28 cellular contexts compared by ENCODE assay signal in genomic region chr15:67021455-67021854, GRCh38. TPM values are rescaled to one million over a fixed set of nuclear protein-coding genes. Genes with fewer than 3 reads are reported as not detected.
DNase-seq lines count a peak whose midpoint lies in the region; ATAC-seq, FAIRE-seq and TF ChIP-seq lines count a peak whose summit lies in the region.
"Had no signal": no experiment of that assay in that cellular context is flagged by ENCODE, and none has a peak within 500 bp of the region (broad histone marks: within the 10 kb centered on the region; RNA-seq: fewer than 3 reads in every experiment).

No MANE protein-coding gene starts in this region.

- peaks cover 17% of the 10 kb centered on the region for H3K9me1 ChIP-seq in IMR-90 (ENCODE audit: insufficient read depth, low read length)

- H4K8ac ChIP-seq in IMR-90 (ENCODE audit: low read depth in 2 of 2, low read length in 2 of 2) (peak overlapping the region in 1 of 2 experiments; percentile 56; a peak in 2 of 4 replicates), H1 (ENCODE audit: extremely low read depth, insufficient read depth, low read length) (no peak overlapping the region)

- no peak overlapping the region for H2AK9ac ChIP-seq in IMR-90 (replicated peaks; ENCODE audit: low read depth, low read length, poor library complexity)

- H3K4me3 ChIP-seq in GM23338 (no peak overlapping the region), IMR-90 (ENCODE audit: insufficient read depth, low read depth, low read length) (no peak overlapping the region), H1 (ENCODE audit: extremely low read depth in 1 of 4, insufficient read depth in 2 of 4, low read depth in 3 of 4, low read length in 4 of 4) (no peak overlapping the region), uterus (no peak overlapping the region)
- H3K4me3 ChIP-seq: gastroesophageal sphincter, pancreas, upper lobe of left lung had no signal

- H3K4me1 Mint-ChIP-seq in GM23338 (peaks cover 29% of the 10 kb centered on the region), neural crest cell (peaks cover 13% of the 10 kb centered on the region)

- H3K36me3 Mint-ChIP-seq in GM23338 (ENCODE audit: low read depth) (no peaks in the 10 kb centered on the region), neural crest cell (ENCODE audit: low read depth) (no peaks in the 10 kb centered on the region)
- H3K36me3 Mint-ChIP-seq: IgD-negative memory B cell had no signal

- H3K9me3 ChIP-seq in IMR-90 (ENCODE audit: control insufficient read depth, insufficient read depth, low read length) (no peaks in the 10 kb centered on the region), H1 (ENCODE audit: insufficient read depth in 2 of 2, low read depth in 1 of 2, low read length in 1 of 2) (no peaks in the 10 kb centered on the region), uterus (no peaks in the 10 kb centered on the region)
- H3K9me3 ChIP-seq: Caco-2, gastroesophageal sphincter, pancreas, upper lobe of left lung had no signal

- BruUV-seq in IMR-90 (replicated peaks; lab: Mats Ljungman, UMichigan): no TSS peak

- H3K4me3 Mint-ChIP-seq in GM23338 (no peak overlapping the region), neural crest cell (no peak overlapping the region)
- H3K4me3 Mint-ChIP-seq: nephron had no signal

- intact Hi-C loops in IMR-90 (cut with micrococcal nuclease): no loop called here
- intact Hi-C loops in uterus (cut with DNase I; ENCODE audit: low total_unique reads): no loop called here

- dilution Hi-C loops in IMR-90 (cut with HindIII; ENCODE audit: low sequenced_read_pairs, unreplicated experiment): no loop called here

- no peak overlapping the region for H3K27ac Mint-ChIP-seq in GM23338
- peak overlapping the region; percentile 60 for H3K27ac Mint-ChIP-seq in neural crest cell (ENCODE audit: unreplicated experiment)
- H3K27ac Mint-ChIP-seq: IgD-negative memory B cell, nephron had no signal

- H2AFZ ChIP-seq in GM23338 (no peak overlapping the region), IMR-90 (replicated peaks; ENCODE audit: low read length, poor library complexity) (no peak overlapping the region), H1 (ENCODE audit: low read length) (0 out of 2 replicates have a peak overlapping the region, but pooled peaks have one; percentile 9)

- no peak for TF ChIP-seq RAD21 in IMR-90 (IDR thresholded peaks at IDR 0.05; ENCODE audit: low read length)
- TF ChIP-seq RAD21 in H1 (IDR thresholded peaks at IDR 0.05 in 1 of 2, conservative IDR thresholded peaks at IDR 0.05 in 1 of 2; ENCODE audit: low read depth in 2 of 2, low read length in 2 of 2): peak in 1 of 2 experiments; percentile 11; a peak in 1 of 4 replicates

- H3K27ac ChIP-seq in GM23338 (ENCODE audit: low read depth): no peak overlapping the region
- H3K27ac ChIP-seq in IMR-90 (ENCODE audit: insufficient read depth, low read length): no peak overlapping the region
- H3K27ac ChIP-seq in H1 (ENCODE audit: low read depth, low read length): no peak overlapping the region
- H3K27ac ChIP-seq in uterus: no peak overlapping the region
- H3K27ac ChIP-seq: C4-2B, gastroesophageal sphincter, pancreas, upper lobe of left lung had no signal

- POLR2A ChIA-PET in IMR-90 (lab: Charles Lee; ENCODE audit: unreplicated experiment): no interaction called here
- POLR2A ChIA-PET in H1 (lab: Charles Lee; ENCODE audit: partially characterized antibody): interaction anchor here (0.7 to 1.8 kb wide), 3 partner anchors 9 to 44 kb away, joined by 3 to 11 read pairs (median 5); partner anchors contain the start of gene SMAD3

- H2BK15ac ChIP-seq in IMR-90 (ENCODE audit: low read depth, low read length) (peak overlapping the region; percentile 25; the same call in 1 of the 3 replicates), H1 (ENCODE audit: low read length) (no peak overlapping the region)

- H3K27me3 Mint-ChIP-seq in GM23338 (ENCODE audit: insufficient read depth, low read depth, poor library complexity) (peaks cover 12% of the 10 kb centered on the region), neural crest cell (ENCODE audit: low read depth) (peaks cover 3% of the 10 kb centered on the region)

- 0 out of 2 replicates have a peak overlapping the region, but pooled peaks have one; percentile 0 for H3K23ac ChIP-seq in IMR-90 (ENCODE audit: low read depth, low read length)
- H3K23ac ChIP-seq in H1 (ENCODE audit: insufficient read length): no peak overlapping the region

- H3K9me3 Mint-ChIP-seq in GM23338 (no peaks in the 10 kb centered on the region; the same call in 2 of the 3 replicates), neural crest cell (no peaks in the 10 kb centered on the region)
- H3K9me3 Mint-ChIP-seq: IgD-negative memory B cell, nephron had no signal

- no peaks in the 10 kb centered on the region for H3K9me2 ChIP-seq in GM23338 (ENCODE audit: insufficient read depth)

- H2BK20ac ChIP-seq in IMR-90 (ENCODE audit: low read depth, low read length) (peak overlapping the region; percentile 43; the same call in 1 of the 2 replicates), H1 (ENCODE audit: low read length) (peak overlapping the region; percentile 16; the same call in 1 of the 2 replicates)

- H3K56ac ChIP-seq in IMR-90 (ENCODE audit: extremely low read depth, insufficient read depth, low read length): no peak overlapping the region
- no peak overlapping the region for H3K56ac ChIP-seq in H1 (replicated peaks; ENCODE audit: insufficient read length, low read depth, low read length)

- peak overlapping the region; percentile 16 for H3K14ac ChIP-seq in IMR-90 (replicated peaks; ENCODE audit: low read depth, low read length)
- no peak overlapping the region for H3K14ac ChIP-seq in H1 (ENCODE audit: insufficient read length)

- H3K79me2 ChIP-seq in GM23338 (replicated peaks; ENCODE audit: insufficient read depth): no peaks in the 10 kb centered on the region
- H3K79me2 ChIP-seq in H1 (ENCODE audit: control insufficient read depth in 1 of 2, insufficient read depth in 2 of 2, low read length in 2 of 2): no peaks in the 10 kb centered on the region

- H2BK120ac ChIP-seq in IMR-90 (ENCODE audit: low read depth, low read length) (peak overlapping the region; percentile 68), H1 (replicated peaks; ENCODE audit: low read depth, low read length) (no peak overlapping the region)

- H4K5ac ChIP-seq in IMR-90 (ENCODE audit: low read depth, low read length): no peak overlapping the region
- no peak overlapping the region for H4K5ac ChIP-seq in H1 (ENCODE audit: insufficient read length, low read depth, low read length)

- H2BK5ac ChIP-seq in IMR-90 (ENCODE audit: low read depth, low read length, poor library complexity, severe bottlenecking): no peak overlapping the region
- no peak overlapping the region for H2BK5ac ChIP-seq in H1 (ENCODE audit: low read depth, low read length)

- H2AK5ac ChIP-seq in IMR-90 (ENCODE audit: low read depth, low read length) (peak overlapping the region; percentile 50; the same call in 1 of the 2 replicates), H1 (ENCODE audit: low read depth, low read length) (no peak overlapping the region)

- H3K9ac ChIP-seq in IMR-90 (ENCODE audit: low read depth, low read length): no peak overlapping the region
- H3K9ac ChIP-seq in H1 (replicated peaks in 1 of 4; ENCODE audit: extremely low read depth in 1 of 4, low read depth in 3 of 4, low read length in 3 of 4): no peak overlapping the region

- TF ChIP-seq CTCF in GM23338 (conservative IDR thresholded peaks at IDR 0.05; ENCODE audit: low read depth in 2 of 2) (no peak), IMR-90 (conservative IDR thresholded peaks at IDR 0.05; ENCODE audit: low read depth, low read length) (no peak), H1 (IDR thresholded peaks at IDR 0.05; ENCODE audit: control extremely low read depth in 1 of 3, insufficient read depth in 1 of 3, low read depth in 1 of 3, low read length in 3 of 3) (no peak), neural crest cell (conservative IDR thresholded peaks at IDR 0.05) (no peak), uterus (IDR thresholded peaks at IDR 0.05) (no peak)

- no peak overlapping the region for H2BK12ac ChIP-seq in H1 (ENCODE audit: low read depth, low read length)

- in situ Hi-C loops in IMR-90 (cut with MboI; ENCODE audit: low sequenced_read_pairs): no loop called here

- H3K18ac ChIP-seq in IMR-90 (ENCODE audit: low read depth, low read length) (no peak overlapping the region), H1 (ENCODE audit: extremely low read depth, low read length) (no peak overlapping the region)

- TF ChIP-seq POLR2A in IMR-90 (IDR thresholded peaks at IDR 0.05; ENCODE audit: low read depth, low read length) (no peak), H1 (IDR thresholded peaks at IDR 0.05; ENCODE audit: control extremely low read depth in 1 of 2, low read depth in 2 of 2, low read length in 2 of 2) (no peak), uterus (IDR thresholded peaks at IDR 0.05) (no peak)

- H3F3A ChIP-seq in GM23338 (replicated peaks; ENCODE audit: low read depth): no peaks in the 10 kb centered on the region

- H3K23me2 ChIP-seq in H1 (ENCODE audit: low read depth, low read length): no peaks in the 10 kb centered on the region

- TF ChIP-seq EP300 in H1 (IDR thresholded peaks at IDR 0.05; ENCODE audit: borderline replicate concordance in 1 of 2, low read depth in 2 of 2, low read length in 2 of 2): no peak

- FAIRE-seq in H1 (lab: Jason Lieb, UNC): no peak
- FAIRE-seq: astrocyte, islet of Langerhans, pancreas had no signal

- H3K4me2 ChIP-seq in GM23338 (no peak overlapping the region), IMR-90 (ENCODE audit: low read depth, low read length) (no peak overlapping the region), H1 (ENCODE audit: insufficient read depth in 1 of 2, low read depth in 2 of 2, low read length in 2 of 2) (no peak overlapping the region)

- H4K20me1 ChIP-seq in GM23338 (replicated peaks; ENCODE audit: insufficient read depth) (no peaks in the 10 kb centered on the region), IMR-90 (ENCODE audit: insufficient read depth, low read length) (no peaks in the 10 kb centered on the region; the same call in 1 of the 2 replicates), H1 (replicated peaks in 1 of 2; ENCODE audit: control insufficient read depth in 1 of 2, insufficient read depth in 2 of 2, low read length in 2 of 2) (no peaks in the 10 kb centered on the region)

- CTCF ChIA-PET in IMR-90 (lab: Yijun Ruan, JAX) (no interaction called here), H1 (lab: Charles Lee; ENCODE audit: partially characterized antibody) (interaction anchor here (1.3 kb wide), 1 partner anchor 16 kb away, joined by 3 read pairs; no protein-coding TSS in a partner anchor)

- H3K79me1 ChIP-seq in IMR-90 (ENCODE audit: low read depth in 1 of 2, low read length in 2 of 2): peaks cover 0 to 18% of the 10 kb centered on the region in 2 experiments; a peak in 2 of 4 replicates
- H3K79me1 ChIP-seq in H1 (ENCODE audit: low read depth, low read length): no peaks in the 10 kb centered on the region; the same call in 1 of the 2 replicates

- no peaks in the 10 kb centered on the region for H3K27me3 ChIP-seq in GM23338 (ENCODE audit: insufficient read depth)
- no peaks in the 10 kb centered on the region for H3K27me3 ChIP-seq in IMR-90 (ENCODE audit: control insufficient read depth, insufficient read depth, low read length)
- H3K27me3 ChIP-seq in H1 (replicated peaks in 1 of 4; ENCODE audit: control insufficient read depth in 3 of 4, extremely low read depth in 1 of 4, insufficient read depth in 3 of 4, low read length in 3 of 4): no peaks in the 10 kb centered on the region
- H3K27me3 ChIP-seq in uterus: no peaks in the 10 kb centered on the region
- H3K27me3 ChIP-seq: gastroesophageal sphincter, pancreas, upper lobe of left lung had no signal

- H3K36me3 ChIP-seq in GM23338 (ENCODE audit: insufficient read depth) (no peaks in the 10 kb centered on the region), IMR-90 (ENCODE audit: control insufficient read depth, insufficient read depth, low read length) (no peaks in the 10 kb centered on the region), H1 (ENCODE audit: control insufficient read depth in 2 of 4, insufficient read depth in 4 of 4, low read length in 3 of 4) (no peaks in the 10 kb centered on the region), uterus (no peaks in the 10 kb centered on the region)
- H3K36me3 ChIP-seq: gastroesophageal sphincter, pancreas, upper lobe of left lung had no signal

- H3K4ac ChIP-seq in IMR-90 (ENCODE audit: low read depth, low read length) (peak overlapping the region; percentile 41), H1 (replicated peaks; ENCODE audit: insufficient read length, low read depth, low read length) (no peak overlapping the region)

- peak; percentile 55 for DNase-seq in GM23338 (ENCODE audit: low spot score)
- DNase-seq in IMR-90: no peak
- peak in 1 of 2 experiments; percentile 43 for DNase-seq in H1 (ENCODE audit: low read depth in 1 of 2, low spot score in 2 of 2)
- no peak for DNase-seq in neural crest cell (ENCODE audit: low read depth, low spot score)
- DNase-seq in mesenteric fat pad (ENCODE audit: low spot score): no peak
- DNase-seq in uterus: no peak
- DNase-seq in NCI-H1105 treated with DMSO at 0.1 percent for 48 hours (lab: John Stamatoyannopoulos, UW): no peak
- DNase-seq: activated gamma-delta T cell; activated T-cell treated with anti-CD3 and anti-CD28 coated beads, Interleukin-2, amount 50 U/mL, for 1 hour; Caco-2; caudate nucleus; DMS79 treated with DMSO at 0.1 percent for 48 hours; hippocampal formation; NCI-H1105; NCI-H2029; NCI-H69; pancreas; RPMI8226; stimulated activated CD4-positive, alpha-beta T cell treated with anti-CD3 and anti-CD28 coated beads, Interleukin-12 subunit alpha, Interleukin-12 subunit beta, amount 100 ng/mL, for 4 hours; stimulated activated CD4-positive, alpha-beta T cell treated with anti-CD3 and anti-CD28 coated beads, Interleukin-4, amount 100 ng/mL, for 1 hour; T-helper 2 cell; upper lobe of left lung had no signal

- H4K91ac ChIP-seq in IMR-90 (ENCODE audit: insufficient read depth, low read depth, low read length): peak overlapping the region; percentile 64; the same call in 1 of the 2 replicates
- no peak overlapping the region for H4K91ac ChIP-seq in H1 (replicated peaks; ENCODE audit: insufficient read length, low read length)

- H3K4me1 ChIP-seq in GM23338 (ENCODE audit: insufficient read depth) (peaks cover 13% of the 10 kb centered on the region; the same call in 1 of the 2 replicates), IMR-90 (ENCODE audit: control insufficient read depth, insufficient read depth, low read length) (peaks cover 22% of the 10 kb centered on the region), H1 (replicated peaks in 1 of 4; ENCODE audit: control insufficient read depth in 3 of 4, insufficient read depth in 4 of 4, low read length in 3 of 4) (peaks cover 6 to 10% (median 7%) of the 10 kb centered on the region in 4 experiments; a peak in 6 of 7 replicates), uterus (peaks cover 11 to 21% of the 10 kb centered on the region in 2 donors)

- peak; percentile 87 for ATAC-seq in GM23338
- ATAC-seq in IMR-90 (ENCODE audit: low read depth): no peak
- ATAC-seq: gastroesophageal sphincter, pancreas had no signal

RNA-seq across cellular contexts. Expression of gene SMAD3, which starts 43.9 kb away (rescaled TPM):
- 9.0 and 11.6 TPM in 2 replicates for total RNA-seq in GM23338 (2014; rRNA removed; shearing (Covaris generic))
- polyA plus RNA-seq in GM23338 (2016; fragmentation: Nextera tagmentation; extraction: Ambion mirVana): 3.4 and 4.9 TPM in 2 replicates
- total RNA-seq in IMR-90 (2012; rRNA removed): 71.0 and 71.1 TPM in 2 replicates
- 177 and 194 TPM in 2 replicates for polyA plus RNA-seq in IMR-90 (2012; rRNA removed)
- polyA plus RNA-seq in IMR-90 (2012; cell fraction: cytosol; rRNA removed): 153 and 181 TPM in 2 replicates
- 378 and 409 TPM in 2 replicates for polyA plus RNA-seq in IMR-90 (2012; cell fraction: nucleus; rRNA removed; ENCODE audit: low replicate concordance)
- total RNA-seq in H1 (2021; fragmentation: NEBNext Ultra II Directional; extraction: Animal tissue kit (Norgen Biotek cat#: 25700)): 11.1 and 12.4 TPM in 2 replicates
- polyA plus RNA-seq in H1 (2011; rRNA removed): 10.1 and 17.3 TPM in 2 replicates
- 9.1 TPM for polyA plus RNA-seq in H1 (2011; cell fraction: cytosol; rRNA removed)
- polyA plus RNA-seq in H1 (2011; cell fraction: nucleus; rRNA removed): 41.6 TPM
- polyA plus RNA-seq in H1 (2012, experiment 1 of 2): 7.8 to 10.4 TPM (median 8.7 TPM) in 4 replicates
- polyA plus RNA-seq in H1 (2012, experiment 2 of 2): 5.0 TPM
- 13.2 TPM for polyA plus RNA-seq in H1 (2013, experiment 1 of 2)
- 11.1 TPM for polyA plus RNA-seq in H1 (2013, experiment 2 of 2)
- 16.5 and 18.3 TPM in 2 replicates for polyA minus RNA-seq in H1 (2011; rRNA and poly(A)+ RNA removed)
- polyA minus RNA-seq in H1 (2011; cell fraction: cytosol; rRNA and poly(A)+ RNA removed): 12.3 TPM
- 14.3 TPM for polyA minus RNA-seq in H1 (2011; cell fraction: nucleus; rRNA and poly(A)+ RNA removed)
- total RNA-seq in neural crest cell: 39.5 and 44.8 TPM in 2 replicates
- total RNA-seq in mesenteric fat pad: 71.9 TPM
- 10 to 100 TPM; 14.3 to 66.9 (median 32.3) TPM for total RNA-seq in uterus
